In the genomic region with DNA sequence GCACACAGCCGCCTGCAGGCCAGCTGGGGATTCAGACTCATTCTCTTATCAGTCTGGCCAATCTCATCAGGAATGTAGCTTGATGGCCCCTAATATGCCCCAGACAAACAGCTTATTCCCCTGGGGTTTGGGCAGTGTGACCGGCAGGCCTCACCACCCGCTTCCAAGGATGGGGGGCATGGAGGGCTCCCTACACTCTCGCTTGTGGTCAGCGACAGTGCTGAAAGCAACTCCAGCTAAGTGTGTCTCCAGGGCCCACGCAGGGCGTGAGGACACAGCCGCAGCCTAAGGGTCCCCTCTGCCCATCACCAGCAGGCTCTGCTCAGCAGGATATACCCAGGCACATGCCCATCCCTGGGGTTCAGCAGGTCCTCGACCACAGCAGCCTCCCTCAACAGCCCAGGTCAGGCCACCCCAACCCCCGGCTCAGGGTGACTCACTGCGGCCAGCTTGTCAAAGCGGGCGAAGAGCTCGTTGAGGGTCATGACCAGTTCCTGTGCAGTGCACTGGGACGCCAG, we compare ENCODE assay signal across 22 cellular contexts.
A peak's percentile ranks its signal among the peaks of the same experiment; 100 is the strongest.
DNase-seq lines count a peak whose midpoint lies in the region; ATAC-seq and TF ChIP-seq lines count a peak whose summit lies in the region.
"Had no signal": no experiment of that assay in that cellular context is flagged by ENCODE, and none has a peak within 500 bp of the region (broad histone marks: within the 10 kb centered on the region; RNA-seq: fewer than 3 reads in every experiment).

No MANE protein-coding gene starts in this region.

- ATAC-seq in SK-N-SH treated with all-trans-retinoic acid at 6 μM for 48 hours (no peak; the same call in 2 of the 3 replicates), upper lobe of right lung (no peak), HG03565 (IDR thresholded peaks at IDR 0.05; ENCODE audit: unreplicated experiment) (no peak)

- no peak overlapping the region for H2AFZ ChIP-seq in SK-N-SH (ENCODE audit: low read depth)
- no peak overlapping the region for H2AFZ ChIP-seq in OCI-LY7 (ENCODE audit: low read length)

- WGBS in SK-N-SH (ENCODE audit: low lambda C conversion rate), result 73% methylated on average over 9 of the region's 15 CpGs
- WGBS in esophagus, 2 donors, result 80 to 83% methylated on average over 15 of the region's 15 CpGs

- CTCF ChIA-PET in SK-N-SH (lab: Yijun Ruan, JAX), result interaction anchor here (0.7 to 16.2 kb wide), 5 partner anchors 22 to 226 kb away, joined by 3 to 275 read pairs (median 3); no protein-coding TSS in a partner anchor
- CTCF ChIA-PET in OCI-LY7 (lab: Charles Lee; ENCODE audit: unreplicated experiment), result no interaction called here

- no peak overlapping the region for H3K9ac ChIP-seq in SK-N-SH
- H3K9ac ChIP-seq in muscle layer of colon (ENCODE audit: low read length), result no peak overlapping the region

- H3K4me3 ChIP-seq in SK-N-SH (ENCODE audit: low read depth in 2 of 2, low read length in 1 of 2) (no peak overlapping the region), esophagus (ENCODE audit: low read depth in 1 of 2, low read length in 2 of 2) (no peak overlapping the region), muscle layer of colon (ENCODE audit: low read depth in 1 of 2, low read length in 2 of 2) (no peak overlapping the region), upper lobe of right lung (no peak overlapping the region), OCI-LY7 (ENCODE audit: low read depth, low read length, poor library complexity, severe bottlenecking) (no peak overlapping the region)
- H3K4me3 ChIP-seq: cardiac muscle cell had no signal

- H3K27ac ChIP-seq in SK-N-SH (ENCODE audit: low read depth in 2 of 2, low read length in 1 of 2) (no peak overlapping the region), esophagus (ENCODE audit: low read depth in 2 of 2, low read length in 1 of 2) (peak overlapping the region; percentile 2 to 20), muscle layer of colon (ENCODE audit: low read depth, low read length) (peak overlapping the region; percentile 88), upper lobe of right lung (no peak overlapping the region), OCI-LY7 (ENCODE audit: low read depth, low read length, poor library complexity, severe bottlenecking) (no peak overlapping the region)
- H3K27ac ChIP-seq: 22Rv1 had no signal

- POLR2A ChIA-PET in SK-N-SH (lab: Yijun Ruan, JAX) (no interaction called here), OCI-LY7 (lab: Charles Lee) (interaction anchor here (0.6 kb wide), 1 partner anchor 212 kb away, joined by 4 read pairs; no protein-coding TSS in a partner anchor)

- H3K9me3 ChIP-seq in SK-N-SH (no peaks in the 10 kb centered on the region), esophagus (ENCODE audit: control insufficient read depth in 2 of 2, insufficient read depth in 1 of 2, low read depth in 1 of 2, low read length in 1 of 2) (no peaks in the 10 kb centered on the region), muscle layer of colon (ENCODE audit: low read length) (no peaks in the 10 kb centered on the region), upper lobe of right lung (no peaks in the 10 kb centered on the region), OCI-LY7 (ENCODE audit: low read length) (no peaks in the 10 kb centered on the region)

- H3K27me3 ChIP-seq in SK-N-SH (ENCODE audit: insufficient read depth) (no peaks in the 10 kb centered on the region; the same call in 1 of the 2 replicates), esophagus (ENCODE audit: control insufficient read depth in 1 of 2, insufficient read depth in 2 of 2, low read length in 2 of 2) (no peaks in the 10 kb centered on the region), muscle layer of colon (ENCODE audit: control insufficient read depth in 1 of 2, insufficient read depth in 2 of 2, low read length in 2 of 2) (no peaks in the 10 kb centered on the region), upper lobe of right lung (no peaks in the 10 kb centered on the region)

- DNase-seq in SK-N-SH (peak; percentile 58), upper lobe of right lung (peak; percentile 64), OCI-LY7 (ENCODE audit: low spot score) (no peak), NCI-H82 treated with DMSO at 0.1 percent for 48 hours (lab: John Stamatoyannopoulos, UW; ENCODE audit: unreplicated experiment) (no peak)
- DNase-seq: activated CD4-positive, alpha-beta T cell treated with anti-CD3 and anti-CD28 coated beads, Interleukin-2, amount 10 ng/mL, durations not matched to agents 7 days and 5 days; activated CD8-positive, alpha-beta memory T cell treated with anti-CD3 and anti-CD28 coated beads, Interleukin-2, amount 50 U/mL, for 4 hours; activated effector memory CD4-positive, alpha-beta T cell treated with anti-CD3 and anti-CD28 coated beads, Interleukin-2, amount 50 U/mL, for 16 hours; AML-193; DMS79 treated with DMSO at 0.1 percent for 48 hours; erythroblast; GOT3; left cardiac atrium; NCI-H510A; nephron progenitor cell; stimulated activated CD4-positive, alpha-beta T cell treated with anti-CD3 and anti-CD28 coated beads, Interleukin-2, amount 100 ng/mL, for 24 hours; stimulated activated naive CD4-positive, alpha-beta T cell treated with Interleukin-2 at 50 U/mL for 16 hours had no signal

- H3K79me2 ChIP-seq in SK-N-SH (ENCODE audit: insufficient read depth) (no peaks in the 10 kb centered on the region), OCI-LY7 (ENCODE audit: insufficient read depth, low read depth, low read length) (no peaks in the 10 kb centered on the region)

- H3K36me3 ChIP-seq in SK-N-SH (replicated peaks in 1 of 2; ENCODE audit: control insufficient read depth in 1 of 2, insufficient read depth in 2 of 2, low read length in 1 of 2), result no peaks in the 10 kb centered on the region
- no peaks in the 10 kb centered on the region for H3K36me3 ChIP-seq in esophagus (ENCODE audit: control insufficient read depth in 2 of 2, insufficient read depth in 2 of 2, low read length in 1 of 2)
- no peaks in the 10 kb centered on the region for H3K36me3 ChIP-seq in muscle layer of colon (ENCODE audit: insufficient read depth, low read length)
- no peaks in the 10 kb centered on the region for H3K36me3 ChIP-seq in upper lobe of right lung
- no peaks in the 10 kb centered on the region for H3K36me3 ChIP-seq in OCI-LY7 (ENCODE audit: insufficient read depth, low read length)
- H3K36me3 ChIP-seq: cardiac muscle cell had no signal

- BruUV-seq in OCI-LY7 (replicated peaks; lab: Mats Ljungman, UMichigan), result no TSS peak

- H4K20me1 ChIP-seq in SK-N-SH (ENCODE audit: insufficient read depth) (no peaks in the 10 kb centered on the region), OCI-LY7 (ENCODE audit: insufficient read depth, low read length) (no peaks in the 10 kb centered on the region)

- intact Hi-C loops in upper lobe of right lung (cut with DNase I) (no loop called here), OCI-LY7 (cut with micrococcal nuclease; ENCODE audit: unreplicated experiment) (no loop called here)

- TF ChIP-seq RAD21 in SK-N-SH (IDR thresholded peaks at IDR 0.05; ENCODE audit: low read length), result no peak

- H3F3A ChIP-seq in SK-N-SH (replicated peaks; ENCODE audit: insufficient read depth), result no peaks in the 10 kb centered on the region

- H3K4me2 ChIP-seq in SK-N-SH (no peak overlapping the region), OCI-LY7 (ENCODE audit: low read length) (no peak overlapping the region)

- no peak for TF ChIP-seq EP300 in SK-N-SH (IDR thresholded peaks at IDR 0.05; ENCODE audit: borderline replicate concordance in 1 of 2, low read depth in 1 of 2, low read length in 1 of 2)

- H3K9me2 ChIP-seq in SK-N-SH (no peaks in the 10 kb centered on the region), OCI-LY7 (ENCODE audit: insufficient read depth, low read length) (no peaks in the 10 kb centered on the region)

- H3K4me1 ChIP-seq in SK-N-SH (ENCODE audit: control insufficient read depth in 1 of 2, insufficient read depth in 2 of 2, low read depth in 1 of 2, low read length in 1 of 2) (peaks cover 0 to 8% of the 10 kb centered on the region in 2 experiments; a peak in 1 of 4 replicates), esophagus (ENCODE audit: control insufficient read depth in 2 of 2, insufficient read depth in 2 of 2, low read length in 1 of 2) (peaks cover 0 to 3% of the 10 kb centered on the region in 2 donors), muscle layer of colon (ENCODE audit: insufficient read depth, low read length) (peaks cover 23% of the 10 kb centered on the region), upper lobe of right lung (no peaks in the 10 kb centered on the region), OCI-LY7 (ENCODE audit: insufficient read depth, low read length, poor library complexity, severe bottlenecking) (no peaks in the 10 kb centered on the region)

- TF ChIP-seq CTCF in SK-N-SH (IDR thresholded peaks at IDR 0.05), result no peak
- no peak for TF ChIP-seq CTCF in upper lobe of right lung (IDR thresholded peaks at IDR 0.05)
- no peak for TF ChIP-seq CTCF in OCI-LY7 (conservative IDR thresholded peaks at IDR 0.05; ENCODE audit: low read length)

TF ChIP-seq in SK-N-SH, 30 proteins besides CTCF, POLR2A, EP300 and RAD21 (continues in another document):
- peak; percentile 28; the same call in 1 of the 2 replicates for TF ChIP-seq GATA2 (CRISPR knock-in tag; IDR thresholded peaks at IDR 0.05)
- TF ChIP-seq MXI1 (IDR thresholded peaks at IDR 0.05; ENCODE audit: low read depth, low read length), result no peak

TF ChIP-seq in SK-N-SH treated with all-trans-retinoic acid at 6 μM for 48 hours, 23 proteins besides CTCF, POLR2A, EP300 and RAD21 (continues in another document):
- TF ChIP-seq BACH2 (CRISPR knock-in tag; IDR thresholded peaks at IDR 0.05; ENCODE audit: borderline replicate concordance) (no peak), ZNF8 (CRISPR knock-in tag; IDR thresholded peaks at IDR 0.05) (no peak), ZC3H10 (CRISPR knock-in tag; IDR thresholded peaks at IDR 0.05) (no peak), ZFP3 (CRISPR knock-in tag; IDR thresholded peaks at IDR 0.05) (no peak), TCF4 (CRISPR knock-in tag; IDR thresholded peaks at IDR 0.05; ENCODE audit: borderline replicate concordance) (no peak), ZNF70 (CRISPR knock-in tag; IDR thresholded peaks at IDR 0.05) (no peak), ARNTL (CRISPR knock-in tag; IDR thresholded peaks at IDR 0.05; ENCODE audit: borderline replicate concordance, low read depth) (no peak)
- TF ChIP-seq, protein P1, sequence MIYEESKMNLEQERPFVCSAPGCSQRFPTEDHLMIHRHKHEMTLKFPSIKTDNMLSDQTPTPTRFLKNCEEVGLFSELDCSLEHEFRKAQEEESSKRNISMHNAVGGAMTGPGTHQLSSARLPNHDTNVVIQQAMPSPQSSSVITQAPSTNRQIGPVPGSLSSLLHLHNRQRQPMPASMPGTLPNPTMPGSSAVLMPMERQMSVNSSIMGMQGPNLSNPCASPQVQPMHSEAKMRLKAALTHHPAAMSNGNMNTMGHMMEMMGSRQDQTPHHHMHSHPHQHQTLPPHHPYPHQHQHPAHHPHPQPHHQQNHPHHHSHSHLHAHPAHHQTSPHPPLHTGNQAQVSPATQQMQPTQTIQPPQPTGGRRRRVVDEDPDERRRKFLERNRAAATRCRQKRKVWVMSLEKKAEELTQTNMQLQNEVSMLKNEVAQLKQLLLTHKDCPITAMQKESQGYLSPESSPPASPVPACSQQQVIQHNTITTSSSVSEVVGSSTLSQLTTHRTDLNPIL (CRISPR knock-in tag; IDR thresholded peaks at IDR 0.05; ENCODE audit: low read depth), result no peak

Comparison
In these comparisons a context has a peak if more than half of its experiments do, and no peak if none do; other contexts are left out.
1. DNase-seq: peak in SK-N-SH (single experiment) and upper lobe of right lung (single experiment); none in OCI-LY7 (single experiment) and NCI-H82 treated with DMSO at 0.1 percent for 48 hours (single experiment).
2. H3K27ac ChIP-seq: peak in esophagus (2 of 2) and muscle layer of colon (single experiment); none in SK-N-SH (0 of 2), upper lobe of right lung (single experiment) and OCI-LY7 (single experiment).